In the genomic region with DNA sequence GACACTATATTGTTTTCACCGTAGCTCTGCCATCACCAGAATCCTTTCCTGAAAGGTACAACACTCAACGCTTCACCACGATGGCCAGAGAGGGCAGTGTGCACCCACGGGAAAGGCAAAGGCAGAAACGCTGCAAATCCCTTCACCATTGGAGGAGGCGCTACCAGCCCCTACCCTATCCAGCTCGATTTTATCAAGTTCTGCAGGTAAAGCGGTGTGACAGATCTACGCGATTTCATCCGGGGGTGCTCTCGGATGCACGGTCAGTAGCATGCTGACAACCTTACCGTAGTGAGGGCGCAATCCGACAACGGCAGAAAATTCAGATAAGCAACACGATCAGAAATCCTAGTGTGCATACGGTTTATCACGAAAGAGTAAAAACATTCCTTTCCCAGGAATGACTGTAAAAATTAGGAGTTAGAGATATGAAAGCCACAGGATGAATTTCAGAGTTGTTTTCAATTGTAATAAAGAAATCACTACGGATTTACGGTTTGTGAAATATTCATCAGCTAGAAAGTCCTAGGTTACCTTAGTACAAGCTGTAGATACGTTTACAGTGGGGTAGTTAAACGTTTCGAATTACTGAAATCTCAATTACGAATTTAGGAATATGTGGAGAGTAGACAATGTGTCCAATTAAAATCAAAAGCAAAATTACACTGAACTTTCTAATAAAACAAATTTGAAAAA, we compare ENCODE assay signal across 8 cellular contexts. TPM values are rescaled to one million over a fixed set of nuclear protein-coding genes. Genes with fewer than 3 reads are reported as not detected.
DNase-seq lines count a peak whose midpoint lies in the region; ATAC-seq and TF ChIP-seq lines count a peak whose summit lies in the region.

No MANE protein-coding gene starts in this region.

- no peaks in the 10 kb centered on the region for H3K9me3 ChIP-seq in upper lobe of left lung

- intact Hi-C loops in Right ventricle myocardium inferior (cut with DNase I): loop anchor here (2.0 to 10.0 kb wide), 6 partner anchors 63 to 1023 kb away; no protein-coding TSS in a partner anchor

- H3K27ac ChIP-seq in upper lobe of left lung: peak overlapping the region in 1 of 4 donors; percentile 80

- ATAC-seq in SK-N-SH treated with all-trans-retinoic acid at 6 μM for 48 hours (peak; percentile 86), Right ventricle myocardium inferior (peak; percentile 86), upper lobe of left lung (ENCODE audit: low FRiP score in 2 of 2) (peak; percentile 90 to 93)

- no peaks in the 10 kb centered on the region; the same call in 1 of the 2 replicates for H3K36me3 Mint-ChIP-seq in HFFc6 (ENCODE audit: low read depth)
- no peaks in the 10 kb centered on the region for H3K36me3 Mint-ChIP-seq in activated naive CD8-positive, alpha-beta T cell

- peak overlapping the region; percentile 3; the same call in 1 of the 2 replicates for H3K27ac Mint-ChIP-seq in HFFc6
- H3K27ac Mint-ChIP-seq in activated naive CD8-positive, alpha-beta T cell: no peak overlapping the region

- peak overlapping the region; percentile 90 for H3K4me3 Mint-ChIP-seq in HFFc6
- peak overlapping the region; percentile 84 for H3K4me3 Mint-ChIP-seq in activated naive CD8-positive, alpha-beta T cell

- no peak for TF ChIP-seq POLR2A in upper lobe of left lung (IDR thresholded peaks at IDR 0.05)

- H3K4me3 ChIP-seq in upper lobe of left lung: peak overlapping the region in 3 of 4 donors; percentile 64 to 70 (median 67)

- WGBS in upper lobe of left lung, 2 donors: 2% methylated on average over 24 to 26 of the region's 26 CpGs

- no peak for TF ChIP-seq EP300 in upper lobe of left lung (IDR thresholded peaks at IDR 0.05)

- DNase-seq in HFFc6 (peak; percentile 79), NAMALWA (ENCODE audit: low spot score) (peak; percentile 94), Right ventricle myocardium inferior (ENCODE audit: missing footprints) (peak; percentile 83), pons (ENCODE audit: low spot score) (peak; percentile 93), upper lobe of left lung (peak in 1 of 2 donors; percentile 86)

- H3K36me3 ChIP-seq in upper lobe of left lung: no peaks in the 10 kb centered on the region

- peak; percentile 4 for TF ChIP-seq CTCF in GM12801 (IDR thresholded peaks at IDR 0.05; ENCODE audit: extremely low read depth, insufficient read length)
- peak; percentile 91 for TF ChIP-seq CTCF in HFFc6 (IDR thresholded peaks at IDR 0.05)
- peak; percentile 65 to 84 (median 82) for TF ChIP-seq CTCF in upper lobe of left lung (IDR thresholded peaks at IDR 0.05)

- H3K9me3 Mint-ChIP-seq in HFFc6: no peaks in the 10 kb centered on the region
- no peaks in the 10 kb centered on the region for H3K9me3 Mint-ChIP-seq in activated naive CD8-positive, alpha-beta T cell (ENCODE audit: low read depth)

- peaks cover 3% of the 10 kb centered on the region; the same call in 1 of the 2 replicates for H3K27me3 Mint-ChIP-seq in HFFc6 (ENCODE audit: insufficient read depth)
- H3K27me3 Mint-ChIP-seq in activated naive CD8-positive, alpha-beta T cell: peaks cover 19% of the 10 kb centered on the region

- H3K27me3 ChIP-seq in upper lobe of left lung: peaks cover 0 to 7% (median 0%) of the 10 kb centered on the region in 4 donors

- peaks cover 41% of the 10 kb centered on the region for H3K4me1 Mint-ChIP-seq in HFFc6 (ENCODE audit: low read depth)
- peaks cover 14% of the 10 kb centered on the region for H3K4me1 Mint-ChIP-seq in activated naive CD8-positive, alpha-beta T cell (ENCODE audit: low read depth)

- H3K4me1 ChIP-seq in upper lobe of left lung: peaks cover 0 to 33% (median 20%) of the 10 kb centered on the region in 4 donors

TF ChIP-seq in SK-N-SH treated with all-trans-retinoic acid at 6 μM for 48 hours, 23 proteins besides CTCF, POLR2A, EP300 and RAD21:
- no peak for TF ChIP-seq ARNTL (CRISPR knock-in tag; IDR thresholded peaks at IDR 0.05; ENCODE audit: borderline replicate concordance, low read depth)
- no peak for TF ChIP-seq PPARA (CRISPR knock-in tag; IDR thresholded peaks at IDR 0.05; ENCODE audit: borderline replicate concordance)
- TF ChIP-seq, protein P1, sequence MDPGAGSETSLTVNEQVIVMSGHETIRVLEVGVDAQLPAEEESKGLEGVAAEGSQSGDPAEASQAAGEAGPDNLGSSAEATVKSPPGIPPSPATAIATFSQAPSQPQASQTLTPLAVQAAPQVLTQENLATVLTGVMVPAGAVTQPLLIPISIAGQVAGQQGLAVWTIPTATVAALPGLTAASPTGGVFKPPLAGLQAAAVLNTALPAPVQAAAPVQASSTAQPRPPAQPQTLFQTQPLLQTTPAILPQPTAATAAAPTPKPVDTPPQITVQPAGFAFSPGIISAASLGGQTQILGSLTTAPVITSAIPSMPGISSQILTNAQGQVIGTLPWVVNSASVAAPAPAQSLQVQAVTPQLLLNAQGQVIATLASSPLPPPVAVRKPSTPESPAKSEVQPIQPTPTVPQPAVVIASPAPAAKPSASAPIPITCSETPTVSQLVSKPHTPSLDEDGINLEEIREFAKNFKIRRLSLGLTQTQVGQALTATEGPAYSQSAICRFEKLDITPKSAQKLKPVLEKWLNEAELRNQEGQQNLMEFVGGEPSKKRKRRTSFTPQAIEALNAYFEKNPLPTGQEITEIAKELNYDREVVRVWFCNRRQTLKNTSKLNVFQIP (CRISPR knock-in tag; IDR thresholded peaks at IDR 0.05; ENCODE audit: borderline replicate concordance, low read depth): no peak
- no peak for TF ChIP-seq ZFP3 (CRISPR knock-in tag; IDR thresholded peaks at IDR 0.05)
- TF ChIP-seq ZNF8 (CRISPR knock-in tag; IDR thresholded peaks at IDR 0.05): no peak
- TF ChIP-seq ZC3H10 (CRISPR knock-in tag; IDR thresholded peaks at IDR 0.05): no peak
- TF ChIP-seq, protein P2, sequence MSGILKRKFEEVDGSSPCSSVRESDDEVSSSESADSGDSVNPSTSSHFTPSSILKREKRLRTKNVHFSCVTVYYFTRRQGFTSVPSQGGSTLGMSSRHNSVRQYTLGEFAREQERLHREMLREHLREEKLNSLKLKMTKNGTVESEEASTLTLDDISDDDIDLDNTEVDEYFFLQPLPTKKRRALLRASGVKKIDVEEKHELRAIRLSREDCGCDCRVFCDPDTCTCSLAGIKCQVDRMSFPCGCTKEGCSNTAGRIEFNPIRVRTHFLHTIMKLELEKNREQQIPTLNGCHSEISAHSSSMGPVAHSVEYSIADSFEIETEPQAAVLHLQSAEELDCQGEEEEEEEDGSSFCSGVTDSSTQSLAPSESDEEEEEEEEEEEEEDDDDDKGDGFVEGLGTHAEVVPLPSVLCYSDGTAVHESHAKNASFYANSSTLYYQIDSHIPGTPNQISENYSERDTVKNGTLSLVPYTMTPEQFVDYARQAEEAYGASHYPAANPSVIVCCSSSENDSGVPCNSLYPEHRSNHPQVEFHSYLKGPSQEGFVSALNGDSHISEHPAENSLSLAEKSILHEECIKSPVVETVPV (CRISPR knock-in tag; IDR thresholded peaks at IDR 0.05): no peak
- TF ChIP-seq SNAI2 (CRISPR knock-in tag; IDR thresholded peaks at IDR 0.05): no peak
- TF ChIP-seq, protein P3, sequence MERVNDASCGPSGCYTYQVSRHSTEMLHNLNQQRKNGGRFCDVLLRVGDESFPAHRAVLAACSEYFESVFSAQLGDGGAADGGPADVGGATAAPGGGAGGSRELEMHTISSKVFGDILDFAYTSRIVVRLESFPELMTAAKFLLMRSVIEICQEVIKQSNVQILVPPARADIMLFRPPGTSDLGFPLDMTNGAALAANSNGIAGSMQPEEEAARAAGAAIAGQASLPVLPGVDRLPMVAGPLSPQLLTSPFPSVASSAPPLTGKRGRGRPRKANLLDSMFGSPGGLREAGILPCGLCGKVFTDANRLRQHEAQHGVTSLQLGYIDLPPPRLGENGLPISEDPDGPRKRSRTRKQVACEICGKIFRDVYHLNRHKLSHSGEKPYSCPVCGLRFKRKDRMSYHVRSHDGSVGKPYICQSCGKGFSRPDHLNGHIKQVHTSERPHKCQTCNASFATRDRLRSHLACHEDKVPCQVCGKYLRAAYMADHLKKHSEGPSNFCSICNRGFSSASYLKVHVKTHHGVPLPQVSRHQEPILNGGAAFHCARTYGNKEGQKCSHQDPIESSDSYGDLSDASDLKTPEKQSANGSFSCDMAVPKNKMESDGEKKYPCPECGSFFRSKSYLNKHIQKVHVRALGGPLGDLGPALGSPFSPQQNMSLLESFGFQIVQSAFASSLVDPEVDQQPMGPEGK (CRISPR knock-in tag; IDR thresholded peaks at IDR 0.05; ENCODE audit: borderline replicate concordance): no peak
- TF ChIP-seq RARB (CRISPR knock-in tag; IDR thresholded peaks at IDR 0.05): no peak
- TF ChIP-seq, protein P4, sequence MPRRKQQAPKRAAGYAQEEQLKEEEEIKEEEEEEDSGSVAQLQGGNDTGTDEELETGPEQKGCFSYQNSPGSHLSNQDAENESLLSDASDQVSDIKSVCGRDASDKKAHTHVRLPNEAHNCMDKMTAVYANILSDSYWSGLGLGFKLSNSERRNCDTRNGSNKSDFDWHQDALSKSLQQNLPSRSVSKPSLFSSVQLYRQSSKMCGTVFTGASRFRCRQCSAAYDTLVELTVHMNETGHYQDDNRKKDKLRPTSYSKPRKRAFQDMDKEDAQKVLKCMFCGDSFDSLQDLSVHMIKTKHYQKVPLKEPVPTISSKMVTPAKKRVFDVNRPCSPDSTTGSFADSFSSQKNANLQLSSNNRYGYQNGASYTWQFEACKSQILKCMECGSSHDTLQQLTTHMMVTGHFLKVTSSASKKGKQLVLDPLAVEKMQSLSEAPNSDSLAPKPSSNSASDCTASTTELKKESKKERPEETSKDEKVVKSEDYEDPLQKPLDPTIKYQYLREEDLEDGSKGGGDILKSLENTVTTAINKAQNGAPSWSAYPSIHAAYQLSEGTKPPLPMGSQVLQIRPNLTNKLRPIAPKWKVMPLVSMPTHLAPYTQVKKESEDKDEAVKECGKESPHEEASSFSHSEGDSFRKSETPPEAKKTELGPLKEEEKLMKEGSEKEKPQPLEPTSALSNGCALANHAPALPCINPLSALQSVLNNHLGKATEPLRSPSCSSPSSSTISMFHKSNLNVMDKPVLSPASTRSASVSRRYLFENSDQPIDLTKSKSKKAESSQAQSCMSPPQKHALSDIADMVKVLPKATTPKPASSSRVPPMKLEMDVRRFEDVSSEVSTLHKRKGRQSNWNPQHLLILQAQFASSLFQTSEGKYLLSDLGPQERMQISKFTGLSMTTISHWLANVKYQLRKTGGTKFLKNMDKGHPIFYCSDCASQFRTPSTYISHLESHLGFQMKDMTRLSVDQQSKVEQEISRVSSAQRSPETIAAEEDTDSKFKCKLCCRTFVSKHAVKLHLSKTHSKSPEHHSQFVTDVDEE (CRISPR knock-in tag; IDR thresholded peaks at IDR 0.05): no peak

RNA-seq across cellular contexts. Expression of a gene that starts 1.8 kb away (rescaled TPM):
- total RNA-seq in HFFc6 (2021; fragmentation: NEBNext Ultra II Directional; extraction: Animal tissue kit (Norgen Biotek cat#: 25700)): 10 to 100 TPM; 11.7 to 24.0 (median 19.4) TPM
- total RNA-seq in Right ventricle myocardium inferior: 4.5 TPM
- 10 to 100 TPM in 2 of 6 donors, 1 to 10 TPM in 4; 1.0 to 13.7 (median 7.2) TPM for total RNA-seq in upper lobe of left lung

Comparison
In these comparisons a context has a peak if more than half of its experiments do, and no peak if none do; other contexts are left out.
1. CTCF ChIP-seq: peak in every context shown above with its lines; median percentile 91 in HFFc6; 82 in upper lobe of left lung; 4 in GM12801.